In genomic region chr20:44324343-44324742, GRCh38 we compare ENCODE assay signal across 18 cellular contexts. TPM values are rescaled to one million over a fixed set of nuclear protein-coding genes. Genes with fewer than 3 reads are reported as not detected.
DNase-seq lines count a peak whose midpoint lies in the region; ATAC-seq and TF ChIP-seq lines count a peak whose summit lies in the region.
"Had no signal": no experiment of that assay in that cellular context is flagged by ENCODE, and none has a peak within 500 bp of the region (broad histone marks: within the 10 kb centered on the region; RNA-seq: fewer than 3 reads in every experiment).

No MANE protein-coding gene starts in this region.

- H3K9ac ChIP-seq in mucosa of rectum (ENCODE audit: low read depth in 1 of 2, low read length in 2 of 2) = peak overlapping the region in 1 of 2 donors; percentile 23

- no peak for TF ChIP-seq CTCF in GM23338 (conservative IDR thresholded peaks at IDR 0.05; ENCODE audit: low read depth in 2 of 2)

- H3K4me1 ChIP-seq in GM23338 (ENCODE audit: insufficient read depth) = peaks cover 3% of the 10 kb centered on the region; the same call in 1 of the 2 replicates
- peaks cover 6 to 8% of the 10 kb centered on the region in 2 donors for H3K4me1 ChIP-seq in mucosa of rectum (ENCODE audit: control insufficient read depth in 2 of 2, insufficient read depth in 2 of 2, low read length in 2 of 2)

- H3K9me3 ChIP-seq in mucosa of rectum (ENCODE audit: control insufficient read depth in 2 of 2, low read length in 2 of 2) = no peaks in the 10 kb centered on the region

- H3F3A ChIP-seq in GM23338 (replicated peaks; ENCODE audit: low read depth) = no peaks in the 10 kb centered on the region

- H3K27me3 ChIP-seq in GM23338 (ENCODE audit: insufficient read depth) (peaks cover 5% of the 10 kb centered on the region; the same call in 1 of the 2 replicates), mucosa of rectum (ENCODE audit: control insufficient read depth in 2 of 2, insufficient read depth in 2 of 2, low read length in 2 of 2) (no peaks in the 10 kb centered on the region)

- H3K36me3 Mint-ChIP-seq in GM23338 (ENCODE audit: low read depth) = no peaks in the 10 kb centered on the region
- H3K36me3 Mint-ChIP-seq in activated T-cell treated with anti-CD3 and anti-CD28 coated beads, Interleukin-2, amount 50 U/mL, for 4 hours (ENCODE audit: insufficient read depth) = no peaks in the 10 kb centered on the region

- H3K36me3 ChIP-seq in GM23338 (ENCODE audit: insufficient read depth) (no peaks in the 10 kb centered on the region), mucosa of rectum (ENCODE audit: control insufficient read depth in 2 of 2, insufficient read depth in 2 of 2, low read length in 2 of 2) (no peaks in the 10 kb centered on the region)

- peak; percentile 22 for DNase-seq in GM23338 (ENCODE audit: low spot score)
- DNase-seq in M059J (ENCODE audit: low read depth) = peak; percentile 25
- peak; percentile 22 for DNase-seq in brain pericyte (ENCODE audit: low read depth, low spot score)
- DNase-seq in mesenteric fat pad (ENCODE audit: low spot score) = no peak
- DNase-seq in RKO (ENCODE audit: low spot score) = no peak
- no peak for DNase-seq in activated T-cell treated with anti-CD3 and anti-CD28 coated beads, Interleukin-2, amount 50 U/mL, for 4 hours
- DNase-seq: activated CD4-positive, alpha-beta T cell treated with anti-CD3 and anti-CD28 coated beads for 48 hours; activated naive CD8-positive, alpha-beta T cell treated with anti-CD3 and anti-CD28 coated beads, Interleukin-2, amount 50 U/mL, for 24 hours; activated T-cell treated with anti-CD3 and anti-CD28 coated beads, Interleukin-2, amount 50 U/mL, for 24 hours; DMS79 treated with DMSO at 0.1 percent for 48 hours; NCI-H446 had no signal

- no peak overlapping the region for H3K4me3 Mint-ChIP-seq in GM23338
- H3K4me3 Mint-ChIP-seq in activated T-cell treated with anti-CD3 and anti-CD28 coated beads, Interleukin-2, amount 50 U/mL, for 4 hours = no peak overlapping the region
- H3K4me3 Mint-ChIP-seq: activated naive CD8-positive, alpha-beta T cell treated with anti-CD3 and anti-CD28 coated beads, Interleukin-2, amount 50 U/mL, for 24 hours; activated T-cell treated with anti-CD3 and anti-CD28 coated beads, Interleukin-2, amount 50 U/mL, for 24 hours had no signal

- no peak overlapping the region for H3K4me2 ChIP-seq in GM23338

- H3K27ac Mint-ChIP-seq in GM23338 = no peak overlapping the region
- H3K27ac Mint-ChIP-seq: activated naive CD8-positive, alpha-beta T cell treated with anti-CD3 and anti-CD28 coated beads, Interleukin-2, amount 50 U/mL, for 24 hours; activated T-cell treated with anti-CD3 and anti-CD28 coated beads, Interleukin-2, amount 50 U/mL, for 24 hours had no signal

- H3K9me2 ChIP-seq in GM23338 (ENCODE audit: insufficient read depth) = 0 out of 2 replicates have a peak, but pooled peaks cover 4% of the 10 kb centered on the region

- H4K20me1 ChIP-seq in GM23338 (replicated peaks; ENCODE audit: insufficient read depth) = no peaks in the 10 kb centered on the region

- H3K4me1 Mint-ChIP-seq in GM23338 = peaks cover 11% of the 10 kb centered on the region
- no peaks in the 10 kb centered on the region for H3K4me1 Mint-ChIP-seq in activated T-cell treated with anti-CD3 and anti-CD28 coated beads, Interleukin-2, amount 50 U/mL, for 4 hours (ENCODE audit: low read depth)

- H3K4me3 ChIP-seq in GM23338 = no peak overlapping the region
- peak overlapping the region in 1 of 2 donors; percentile 18 for H3K4me3 ChIP-seq in mucosa of rectum (ENCODE audit: low read length in 2 of 2)

- no peaks in the 10 kb centered on the region for H3K9me3 Mint-ChIP-seq in GM23338
- H3K9me3 Mint-ChIP-seq in activated T-cell treated with anti-CD3 and anti-CD28 coated beads, Interleukin-2, amount 50 U/mL, for 4 hours = no peaks in the 10 kb centered on the region
- H3K9me3 Mint-ChIP-seq: activated naive CD8-positive, alpha-beta T cell treated with anti-CD3 and anti-CD28 coated beads, Interleukin-2, amount 50 U/mL, for 24 hours; activated T-cell treated with anti-CD3 and anti-CD28 coated beads, Interleukin-2, amount 50 U/mL, for 24 hours had no signal

- H2AFZ ChIP-seq in GM23338 = peak overlapping the region; percentile 72

- H3K27me3 Mint-ChIP-seq in GM23338 (ENCODE audit: insufficient read depth, low read depth, poor library complexity) = peaks cover 9% of the 10 kb centered on the region
- H3K27me3 Mint-ChIP-seq in activated T-cell treated with anti-CD3 and anti-CD28 coated beads, Interleukin-2, amount 50 U/mL, for 4 hours (ENCODE audit: low read depth) = peaks cover 9% of the 10 kb centered on the region

- peak; percentile 14 for ATAC-seq in GM23338
- ATAC-seq in GM18519 (IDR thresholded peaks at IDR 0.05; ENCODE audit: low FRiP score, unreplicated experiment) = no peak
- no peak for ATAC-seq in activated T-cell treated with anti-CD3 and anti-CD28 coated beads, Interleukin-2, amount 50 U/mL, for 4 hours
- ATAC-seq: activated naive CD8-positive, alpha-beta T cell treated with anti-CD3 and anti-CD28 coated beads, Interleukin-2, amount 50 U/mL, for 24 hours had no signal

- H3K79me2 ChIP-seq in GM23338 (replicated peaks; ENCODE audit: insufficient read depth) = no peaks in the 10 kb centered on the region

- H3K27ac ChIP-seq in GM23338 (ENCODE audit: low read depth) = no peak overlapping the region
- H3K27ac ChIP-seq in mucosa of rectum (ENCODE audit: low read depth in 2 of 2, low read length in 2 of 2) = peak overlapping the region; percentile 63 to 79

TF ChIP-seq in GM23338, 12 proteins besides CTCF, POLR2A, EP300 and RAD21 (continues in another document):
- TF ChIP-seq ZNF114 (CRISPR knock-in tag; IDR thresholded peaks at IDR 0.05) (no peak), ETS1 (IDR thresholded peaks at IDR 0.05) (no peak), CREB1 (CRISPR knock-in tag; IDR thresholded peaks at IDR 0.05; ENCODE audit: low read depth) (no peak), ZNF331 (CRISPR knock-in tag; IDR thresholded peaks at IDR 0.05; ENCODE audit: low read depth) (no peak), REST (IDR thresholded peaks at IDR 0.05; ENCODE audit: unreplicated experiment) (no peak), JUNB (IDR thresholded peaks at IDR 0.05; ENCODE audit: unreplicated experiment) (no peak), POLR2AphosphoS5 (IDR thresholded peaks at IDR 0.05; ENCODE audit: low read depth) (no peak), EZH2 (IDR thresholded peaks at IDR 0.05; ENCODE audit: low read depth, unreplicated experiment) (no peak), EZH2phosphoT487 (IDR thresholded peaks at IDR 0.05; ENCODE audit: unreplicated experiment) (no peak), STAT1 (IDR thresholded peaks at IDR 0.05; ENCODE audit: unreplicated experiment) (no peak)

RNA-seq across cellular contexts. Expression of gene R3HDML, which starts 12.5 kb away (rescaled TPM):
- not detected in 2 replicates for total RNA-seq in GM23338 (2014; rRNA removed; shearing (Covaris generic))
- not detected in 2 replicates for polyA plus RNA-seq in GM23338 (2016; fragmentation: Nextera tagmentation; extraction: Ambion mirVana)
- not detected in 2 replicates for total RNA-seq in M059J (2014; rRNA removed; shearing (Covaris generic))
- total RNA-seq in mesenteric fat pad = not detected
- total RNA-seq in activated T-cell treated with anti-CD3 and anti-CD28 coated beads, Interleukin-2, amount 50 U/mL, for 4 hours = not detected
- total RNA-seq: HT-29; mononuclear cell; posterior vena cava; T-helper 2 cell treated with Interferon-gamma antibody and Interleukin-4, amounts not matched to agents 100 ng/mL and 5 ng/mL, for 36 hours had no signal
- polyA plus RNA-seq: BJ had no signal

RNA-seq across cellular contexts. Expression of gene FITM2, which starts 13.3 kb away (rescaled TPM):
- total RNA-seq in GM23338 (2014; rRNA removed; shearing (Covaris generic)) = 1.6 and 3.5 TPM in 2 replicates
- 0.73 and 0.87 TPM in 2 replicates for polyA plus RNA-seq in GM23338 (2016; fragmentation: Nextera tagmentation; extraction: Ambion mirVana)
- total RNA-seq in M059J (2014; rRNA removed; shearing (Covaris generic)) = 4.6 and 7.4 TPM in 2 replicates
- 28.5 TPM for total RNA-seq in mesenteric fat pad
- 1 to 10 TPM; 1.7 to 2.1 (median 1.8) TPM for total RNA-seq in activated T-cell treated with anti-CD3 and anti-CD28 coated beads, Interleukin-2, amount 50 U/mL, for 4 hours

RNA-seq across cellular contexts. Expression of gene HNF4A, which starts 31.2 kb away (rescaled TPM):
- not detected in 2 replicates for total RNA-seq in GM23338 (2014; rRNA removed; shearing (Covaris generic))
- not detected in 2 replicates for polyA plus RNA-seq in GM23338 (2016; fragmentation: Nextera tagmentation; extraction: Ambion mirVana)
- total RNA-seq in M059J (2014; rRNA removed; shearing (Covaris generic)) = not detected in 2 replicates
- total RNA-seq in mesenteric fat pad = 0.51 TPM
- under 1 TPM; 0.11 to 0.27 (median 0.18) TPM for total RNA-seq in activated T-cell treated with anti-CD3 and anti-CD28 coated beads, Interleukin-2, amount 50 U/mL, for 4 hours
- total RNA-seq: mononuclear cell; posterior vena cava; T-helper 2 cell treated with Interferon-gamma antibody and Interleukin-4, amounts not matched to agents 100 ng/mL and 5 ng/mL, for 36 hours had no signal

Comparison
In these comparisons a context has a peak if more than half of its experiments do, and no peak if none do; other contexts are left out.
1. DNase-seq: peak in GM23338 (single experiment), M059J (single experiment) and brain pericyte (single experiment); none in mesenteric fat pad (single experiment), RKO (single experiment) and activated T-cell treated with anti-CD3 and anti-CD28 coated beads, Interleukin-2, amount 50 U/mL, for 4 hours (single experiment).